In genomic region chr22:29641781-29642355, GRCh38 we compare ENCODE assay signal across 15 cellular contexts. TPM values are rescaled to one million over a fixed set of nuclear protein-coding genes. Genes with fewer than 3 reads are reported as not detected.
DNase-seq lines count a peak whose midpoint lies in the region; ATAC-seq and TF ChIP-seq lines count a peak whose summit lies in the region.
"Had no signal": no experiment of that assay in that cellular context is flagged by ENCODE, and none has a peak within 500 bp of the region (broad histone marks: within the 10 kb centered on the region; RNA-seq: fewer than 3 reads in every experiment).

No MANE protein-coding gene starts in this region.

- peaks cover 3 to 18% (median 9%) of the 10 kb centered on the region in 4 donors for H3K4me1 ChIP-seq in transverse colon
- H3K4me1 ChIP-seq: upper lobe of left lung had no signal

- no peak for TF ChIP-seq EP300 in transverse colon (IDR thresholded peaks at IDR 0.05; ENCODE audit: low read depth)

- peaks cover 22% of the 10 kb centered on the region for H3K4me1 Mint-ChIP-seq in activated naive CD4-positive, alpha-beta T cell treated with anti-CD3 and anti-CD28 coated beads, Interleukin-2, amount 10 ng/mL, durations not matched to agents 7 days and 5 days
- H3K4me1 Mint-ChIP-seq in endothelial cell (ENCODE audit: unreplicated experiment): no peaks in the 10 kb centered on the region

- H3K4me3 Mint-ChIP-seq in activated naive CD4-positive, alpha-beta T cell treated with anti-CD3 and anti-CD28 coated beads, Interleukin-2, amount 10 ng/mL, durations not matched to agents 7 days and 5 days: no peak overlapping the region
- H3K4me3 Mint-ChIP-seq in endothelial cell (ENCODE audit: unreplicated experiment): no peak overlapping the region
- H3K4me3 Mint-ChIP-seq: stimulated activated naive B cell treated with anti-CD40 and anti-IgM and Interleukin-4, amounts not matched to agents 10 μg/mL and 1 μg/mL and 100 μg/mL, for 72 hours had no signal

- no peaks in the 10 kb centered on the region for H3K27me3 Mint-ChIP-seq in activated naive CD4-positive, alpha-beta T cell treated with anti-CD3 and anti-CD28 coated beads, Interleukin-2, amount 10 ng/mL, durations not matched to agents 7 days and 5 days
- peaks cover 1% of the 10 kb centered on the region for H3K27me3 Mint-ChIP-seq in endothelial cell (ENCODE audit: unreplicated experiment)
- H3K27me3 Mint-ChIP-seq: stimulated activated naive B cell treated with anti-CD40 and anti-IgM and Interleukin-4, amounts not matched to agents 10 μg/mL and 1 μg/mL and 100 μg/mL, for 72 hours had no signal

- CTCF ChIA-PET in activated naive CD4-positive, alpha-beta T cell treated with anti-CD3 and anti-CD28 coated beads, Interleukin-2, amount 10 ng/mL, durations not matched to agents 7 days and 5 days (lab: Charles Lee): interaction anchor here (2.1 kb wide), 1 partner anchor 16 kb away, joined by 4 read pairs; no protein-coding TSS in a partner anchor

- no peak for TF ChIP-seq CTCF in transverse colon (IDR thresholded peaks at IDR 0.05)
- TF ChIP-seq CTCF in endothelial cell (IDR thresholded peaks at IDR 0.05; ENCODE audit: unreplicated experiment): no peak

- peaks cover 0 to 13% (median 4%) of the 10 kb centered on the region in 4 donors for H3K36me3 ChIP-seq in transverse colon

- H3K9me3 Mint-ChIP-seq in activated naive CD4-positive, alpha-beta T cell treated with anti-CD3 and anti-CD28 coated beads, Interleukin-2, amount 10 ng/mL, durations not matched to agents 7 days and 5 days: no peaks in the 10 kb centered on the region
- no peaks in the 10 kb centered on the region for H3K9me3 Mint-ChIP-seq in endothelial cell (ENCODE audit: unreplicated experiment)
- H3K9me3 Mint-ChIP-seq: stimulated activated naive B cell treated with anti-CD40 and anti-IgM and Interleukin-4, amounts not matched to agents 10 μg/mL and 1 μg/mL and 100 μg/mL, for 72 hours had no signal

- no peak for DNase-seq in activated naive CD4-positive, alpha-beta T cell treated with anti-CD3 and anti-CD28 coated beads, Interleukin-2, amount 10 ng/mL, durations not matched to agents 7 days and 5 days
- no peak for DNase-seq in activated naive CD4-positive, alpha-beta T cell (lab: John Stamatoyannopoulos, UW)
- DNase-seq in NCI-H524 (lab: John Stamatoyannopoulos, UW) (peak; percentile 40 to 90), cerebellar cortex (ENCODE audit: low spot score) (peak; percentile 78), transverse colon (no peak), endothelial cell (ENCODE audit: low spot score) (no peak), NCI-H1436 (lab: John Stamatoyannopoulos, UW) (no peak)
- DNase-seq: activated CD8-positive, alpha-beta memory T cell treated with anti-CD3 and anti-CD28 coated beads, Interleukin-2, amount 50 U/mL, for 4 hours; NCI-H1048; NCI-H226; occipital lobe; PC-3; stimulated activated naive B cell treated with anti-CD40 and anti-IgM and Interleukin-4, amounts not matched to agents 10 μg/mL and 1 μg/mL and 100 μg/mL, for 72 hours; upper lobe of left lung had no signal

- peak overlapping the region; percentile 3 to 33 (median 24) for H3K27ac ChIP-seq in transverse colon
- H3K27ac ChIP-seq: upper lobe of left lung had no signal

- WGBS in transverse colon (ENCODE audit: low coverage in 1 of 2), 2 donors: 71 to 88% methylated on average over 3 to 8 of the region's 8 CpGs

- no peaks in the 10 kb centered on the region for H3K27me3 ChIP-seq in transverse colon
- H3K27me3 ChIP-seq: upper lobe of left lung had no signal

- H3K27ac Mint-ChIP-seq in activated naive CD4-positive, alpha-beta T cell treated with anti-CD3 and anti-CD28 coated beads, Interleukin-2, amount 10 ng/mL, durations not matched to agents 7 days and 5 days: peak overlapping the region; percentile 22
- H3K27ac Mint-ChIP-seq in endothelial cell (ENCODE audit: unreplicated experiment): no peak overlapping the region
- H3K27ac Mint-ChIP-seq: stimulated activated naive B cell treated with anti-CD40 and anti-IgM and Interleukin-4, amounts not matched to agents 10 μg/mL and 1 μg/mL and 100 μg/mL, for 72 hours had no signal

- no peak overlapping the region for H3K4me3 ChIP-seq in transverse colon
- H3K4me3 ChIP-seq: upper lobe of left lung had no signal

- TF ChIP-seq POLR2A in transverse colon (IDR thresholded peaks at IDR 0.05): no peak

- ATAC-seq in GM21360 (IDR thresholded peaks at IDR 0.05; ENCODE audit: unreplicated experiment): no peak
- ATAC-seq: PC-3; stimulated activated naive B cell treated with anti-CD40 and anti-IgM and Interleukin-4, amounts not matched to agents 10 μg/mL and 1 μg/mL and 100 μg/mL, for 72 hours had no signal

- H3K9me3 ChIP-seq in transverse colon: no peaks in the 10 kb centered on the region
- H3K9me3 ChIP-seq: upper lobe of left lung had no signal

- in situ Hi-C loops in transverse colon (cut with MboI; ENCODE audit: low pct_ligation_motif_present in 1 of 4, low pct_unique_long_range_greater_than_20kb in 1 of 4, low sequenced_read_pairs in 3 of 4): loop anchor here in 2 of 4 donors (25.0 kb wide), 1 partner anchor 370 kb away; no protein-coding TSS in a partner anchor

- intact Hi-C loops in transverse colon (cut with DNase I; ENCODE audit: low total_unique reads): no loop called here

- H3K36me3 Mint-ChIP-seq in activated naive CD4-positive, alpha-beta T cell treated with anti-CD3 and anti-CD28 coated beads, Interleukin-2, amount 10 ng/mL, durations not matched to agents 7 days and 5 days: peaks cover 31% of the 10 kb centered on the region
- H3K36me3 Mint-ChIP-seq in endothelial cell (ENCODE audit: low read depth, unreplicated experiment): peaks cover 34% of the 10 kb centered on the region

RNA-seq across cellular contexts. Expression of gene NF2, which starts 38.4 kb away (rescaled TPM):
- 10 to 100 TPM; 14.6 to 60.1 (median 34.7) TPM for total RNA-seq in transverse colon
- 44.3 TPM for total RNA-seq in endothelial cell (ENCODE audit: unreplicated experiment)

Comparison
In these comparisons a context has a peak if more than half of its experiments do, and no peak if none do; other contexts are left out.
1. DNase-seq: peak in NCI-H524 (2 of 2) and cerebellar cortex (single experiment); none in activated naive CD4-positive, alpha-beta T cell treated with anti-CD3 and anti-CD28 coated beads, Interleukin-2, amount 10 ng/mL, durations not matched to agents 7 days and 5 days (single experiment), activated naive CD4-positive, alpha-beta T cell (0 of 4), transverse colon (single experiment), endothelial cell (single experiment) and NCI-H1436 (single experiment).